In the genomic region with DNA sequence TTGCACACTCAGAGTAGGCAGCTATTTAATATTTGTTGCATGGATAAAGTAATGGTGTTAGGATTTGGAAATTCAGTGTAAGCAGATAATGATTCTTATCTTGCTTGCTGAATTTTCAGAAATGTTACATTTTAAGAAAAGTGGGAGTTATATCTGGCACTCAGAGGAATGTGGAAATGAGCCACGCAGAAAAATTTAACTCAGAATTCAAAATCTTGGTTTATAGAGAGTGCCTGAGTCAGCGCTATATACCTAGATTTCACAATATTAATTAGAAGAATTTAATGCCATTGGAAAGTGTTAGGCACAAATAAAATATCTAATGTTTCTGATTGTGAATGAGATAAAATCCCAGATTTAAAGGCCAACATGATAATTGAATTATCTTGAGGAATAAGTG, we compare ENCODE assay signal across 26 cellular contexts.
"Had no signal": no experiment of that assay in that cellular context is flagged by ENCODE, and none has a peak within 500 bp of the region (broad histone marks: within the 10 kb centered on the region; RNA-seq: fewer than 3 reads in every experiment).

No MANE protein-coding gene starts in this region.

- H3K27ac Mint-ChIP-seq: naive thymus-derived CD8-positive, alpha-beta T cell; stimulated activated naive CD8-positive, alpha-beta T cell treated with anti-CD3 and anti-CD28 coated beads, Interleukin-15, amount 100 ng/mL, for 72 hours; type B pancreatic cell had no signal

- H3K36me3 ChIP-seq: esophagus squamous epithelium, heart right ventricle, left lung, neutrophil, prostate gland, right atrium auricular region had no signal

- H3K79me2 ChIP-seq: parathyroid adenoma had no signal

- H3K4me1 ChIP-seq: esophagus squamous epithelium, left lung, parathyroid adenoma, prostate gland had no signal

- H3K4me2 ChIP-seq: smooth muscle cell had no signal

- H3K27ac ChIP-seq: coronary artery, esophagus squamous epithelium, heart right ventricle, left lung, neutrophil, parathyroid adenoma, prostate gland, right atrium auricular region, thyroid gland had no signal

- H2AFZ ChIP-seq: parathyroid adenoma had no signal

- H3K27me3 Mint-ChIP-seq: type B pancreatic cell had no signal

- DNase-seq: effector memory CD4-positive, alpha-beta T cell; erythroblast; esophagus squamous epithelium; foreskin melanocyte; glutamatergic neuron; heart right ventricle; hippocampal formation; left cardiac atrium; left lung; naive thymus-derived CD8-positive, alpha-beta T cell; stimulated activated CD4-positive, alpha-beta T cell treated with anti-CD3 and anti-CD28 coated beads, Interleukin-12 subunit alpha, Interleukin-12 subunit beta, amount 100 ng/mL, for 4 hours; stimulated activated CD4-positive, alpha-beta T cell treated with anti-CD3 and anti-CD28 coated beads, Interleukin-1b, Interleukin-23, amount 100 ng/mL, for 48 hours; stimulated activated CD4-positive, alpha-beta T cell treated with anti-CD3 and anti-CD28 coated beads, Interleukin-4, amount 100 ng/mL, for 1 hour; stimulated activated CD8-positive, alpha-beta memory T cell treated with anti-CD3 and anti-CD28 coated beads, Interleukin-4, amount 100 ng/mL, for 48 hours; stimulated activated naive CD4-positive, alpha-beta T cell; stimulated activated naive CD8-positive, alpha-beta T cell treated with anti-CD3 and anti-CD28 coated beads, Interleukin-15, amount 100 ng/mL, for 72 hours; thyroid gland had no signal

- H3K4me3 ChIP-seq: coronary artery, esophagus squamous epithelium, heart right ventricle, left lung, prostate gland, right atrium auricular region, smooth muscle cell, thyroid gland had no signal

- H3K4me1 Mint-ChIP-seq: naive thymus-derived CD8-positive, alpha-beta T cell; neural crest cell; stimulated activated naive CD8-positive, alpha-beta T cell treated with anti-CD3 and anti-CD28 coated beads, Interleukin-15, amount 100 ng/mL, for 72 hours had no signal

- H3K36me3 Mint-ChIP-seq: naive thymus-derived CD8-positive, alpha-beta T cell had no signal

- H3K9ac ChIP-seq: parathyroid adenoma had no signal

- H3K9me3 Mint-ChIP-seq: naive thymus-derived CD8-positive, alpha-beta T cell; stimulated activated naive CD8-positive, alpha-beta T cell treated with anti-CD3 and anti-CD28 coated beads, Interleukin-15, amount 100 ng/mL, for 72 hours; type B pancreatic cell had no signal

- H3K9me3 ChIP-seq: esophagus squamous epithelium, heart right ventricle, left lung, neutrophil, prostate gland, right atrium auricular region, thyroid gland had no signal

- H3K27me3 ChIP-seq: esophagus squamous epithelium, heart right ventricle, left lung, neutrophil, right atrium auricular region, thyroid gland had no signal

- H3K4me3 Mint-ChIP-seq: naive thymus-derived CD8-positive, alpha-beta T cell; neural crest cell; stimulated activated naive CD8-positive, alpha-beta T cell treated with anti-CD3 and anti-CD28 coated beads, Interleukin-15, amount 100 ng/mL, for 72 hours; type B pancreatic cell had no signal

- ATAC-seq: heart right ventricle; left lung; naive thymus-derived CD8-positive, alpha-beta T cell; sciatic nerve; stimulated activated naive CD8-positive, alpha-beta T cell treated with anti-CD3 and anti-CD28 coated beads, Interleukin-15, amount 100 ng/mL, for 72 hours had no signal
